1 cellular context compared by ENCODE assay signal in genomic region chr2:68423966-68424650, GRCh38.
A peak's percentile ranks its signal among the peaks of the same experiment; 100 is the strongest.
TF ChIP-seq lines count a peak whose summit lies in the region.

No MANE protein-coding gene starts in this region.

TF ChIP-seq in K562, 482 proteins besides CTCF, POLR2A, EP300 and RAD21 (continued from another document):
- TF ChIP-seq AFF1 (IDR thresholded peaks at IDR 0.05; ENCODE audit: low read depth in 1 of 2, partially characterized antibody in 2 of 2), result peak in 1 of 2 experiments; percentile 46
- TF ChIP-seq POLR2AphosphoS2 (IDR thresholded peaks at IDR 0.05; ENCODE audit: low read length), result no peak
- TF ChIP-seq MBD2 (IDR thresholded peaks at IDR 0.05; ENCODE audit: borderline replicate concordance, low read depth), result peak; percentile 21; the same call in 1 of the 2 replicates
- 0 out of 2 replicates have a peak, but pooled peaks have one; percentile 60 for TF ChIP-seq ZNF395 (CRISPR knock-in tag; IDR thresholded peaks at IDR 0.05)
- TF ChIP-seq SMARCA4 (IDR thresholded peaks at IDR 0.05), result peak; percentile 76; the same call in 1 of the 2 replicates
- TF ChIP-seq RCOR1 (IDR thresholded peaks at IDR 0.05; ENCODE audit: borderline replicate concordance in 1 of 2, low read depth in 2 of 2, low read length in 2 of 2), result peak; percentile 56 to 80; a peak in 3 of 4 replicates
- peak; percentile 75; the same call in 1 of the 2 replicates for TF ChIP-seq CTBP1 (IDR thresholded peaks at IDR 0.05; ENCODE audit: borderline replicate concordance)
- TF ChIP-seq IRF9 (tag; IDR thresholded peaks at IDR 0.05), result no peak
- TF ChIP-seq FOXJ2 (tag; IDR thresholded peaks at IDR 0.05), result no peak
- peak; percentile 56; the same call in 1 of the 2 replicates for TF ChIP-seq TEAD4 (IDR thresholded peaks at IDR 0.05; ENCODE audit: low read length)
- no peak for TF ChIP-seq TEAD4 (CRISPR knock-in tag; IDR thresholded peaks at IDR 0.05; ENCODE audit: borderline replicate concordance)
- TF ChIP-seq MTA1 (IDR thresholded peaks at IDR 0.05; ENCODE audit: borderline replicate concordance), result peak; percentile 70; the same call in 1 of the 2 replicates
- TF ChIP-seq E2F5 (CRISPR knock-in tag; IDR thresholded peaks at IDR 0.05), result no peak
- no peak for TF ChIP-seq TFAM (CRISPR knock-in tag; conservative IDR thresholded peaks at IDR 0.05)
- peak; percentile 70; the same call in 1 of the 2 replicates for TF ChIP-seq DDX20 (tag; IDR thresholded peaks at IDR 0.05; ENCODE audit: low read depth)
- TF ChIP-seq RNF2 (IDR thresholded peaks at IDR 0.05), result peak; percentile 33; the same call in 1 of the 2 replicates
